Comparison of ENCODE assay signal across 8 cellular contexts in the genomic region with DNA sequence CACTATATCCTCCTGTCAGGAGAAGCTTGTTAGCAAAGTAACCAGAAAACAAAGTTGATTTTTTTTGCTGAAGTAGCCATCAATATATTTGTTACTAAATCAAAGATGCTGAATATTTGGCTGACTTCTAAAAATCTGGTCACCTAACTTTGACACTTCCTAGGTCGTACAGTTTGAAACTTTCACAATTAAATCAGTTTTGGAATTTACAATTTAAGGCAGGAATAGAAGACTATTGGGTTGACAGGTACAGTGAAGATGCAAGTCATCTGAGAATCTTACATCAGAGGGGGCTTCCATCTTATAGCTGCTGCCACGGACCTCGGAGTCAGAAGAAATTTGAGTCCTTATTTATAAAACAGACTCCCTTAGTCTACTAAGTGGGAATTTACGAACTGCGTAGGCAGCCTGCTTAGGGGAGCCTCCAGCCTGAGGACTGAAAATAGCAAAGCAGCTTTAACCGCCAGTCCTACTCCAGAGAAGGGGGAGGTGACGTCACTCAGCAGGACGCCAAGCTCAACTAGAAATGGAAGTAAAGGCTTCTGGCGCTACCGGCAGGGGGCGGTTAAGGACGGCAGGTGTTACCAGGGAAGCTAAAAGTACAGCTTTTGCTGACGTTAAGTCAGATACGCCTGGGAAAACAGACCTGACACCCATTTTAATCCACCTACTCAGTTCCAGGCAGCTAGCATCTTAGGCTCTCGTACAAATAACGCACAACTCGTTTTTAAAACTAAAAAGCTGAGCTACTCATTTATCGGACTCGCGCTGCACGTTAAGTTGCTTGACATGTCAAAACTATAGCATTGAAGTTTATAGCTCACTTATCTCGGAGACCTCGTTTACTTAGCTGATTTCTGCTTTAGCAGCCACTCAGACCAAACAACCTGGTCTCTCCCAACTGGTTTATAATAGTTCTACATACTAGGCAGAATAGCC.
A peak's percentile ranks its signal among the peaks of the same experiment; 100 is the strongest.
DNase-seq lines count a peak whose midpoint lies in the region; ATAC-seq, FAIRE-seq and TF ChIP-seq lines count a peak whose summit lies in the region.

No MANE protein-coding gene starts in this region.

- peak; percentile 87 for FAIRE-seq in A204.1 (lab: Jason Lieb, UNC)

- H3K4me1 ChIP-seq in breast epithelium, result no peaks in the 10 kb centered on the region
- H3K4me1 ChIP-seq in spleen, result peaks cover 0 to 53% (median 24%) of the 10 kb centered on the region in 6 donors

- TF ChIP-seq POLR2A in breast epithelium (IDR thresholded peaks at IDR 0.05) (no peak), spleen (IDR thresholded peaks at IDR 0.05) (peak in 1 of 3 donors; percentile 78)

- no peaks in the 10 kb centered on the region for H3K9me3 ChIP-seq in breast epithelium
- H3K9me3 ChIP-seq in spleen, result no peaks in the 10 kb centered on the region

- WGBS in spleen, 5 donors, result 1% methylated on average over 23 of the region's 23 CpGs

- H3K27me3 ChIP-seq in breast epithelium (no peaks in the 10 kb centered on the region), spleen (replicated peaks in 1 of 7) (no peaks in the 10 kb centered on the region)

- peak; percentile 97 for DNase-seq in NCI-H2171 treated with DMSO at 0.1 percent for 48 hours (lab: John Stamatoyannopoulos, UW)
- DNase-seq in breast epithelium (ENCODE audit: low spot score in 2 of 2), result peak; percentile 94 to 97
- DNase-seq in iris pigment epithelial cell (ENCODE audit: low read depth), result peak; percentile 99
- DNase-seq in spleen, result peak; percentile 97

- H3K36me3 ChIP-seq in breast epithelium (no peaks in the 10 kb centered on the region), spleen (no peaks in the 10 kb centered on the region)

- intact Hi-C loops in breast epithelium (cut with DNase I; ENCODE audit: low total_unique reads), result no loop called here
- intact Hi-C loops in spleen (cut with DNase I; ENCODE audit: low total_unique reads), result no loop called here

- peak; percentile 92 for TF ChIP-seq CTCF in VCaP (conservative IDR thresholded peaks at IDR 0.05)
- TF ChIP-seq CTCF in breast epithelium (IDR thresholded peaks at IDR 0.05), result peak; percentile 83 to 98 (median 94)
- TF ChIP-seq CTCF in spleen (IDR thresholded peaks at IDR 0.05 in 8 of 11, conservative IDR thresholded peaks at IDR 0.05 in 3 of 11), result peak; percentile 66 to 93 (median 89)

- peak overlapping the region; percentile 76 for H3K27ac ChIP-seq in VCaP
- peak overlapping the region; percentile 97 to 98 for H3K27ac ChIP-seq in breast epithelium
- H3K27ac ChIP-seq in spleen, result peak overlapping the region; percentile 96 to 99 (median 98)

- H3K4me3 ChIP-seq in breast epithelium (peak overlapping the region; percentile 59 to 81 (median 61)), spleen (peak overlapping the region; percentile 45 to 72 (median 56))

- ATAC-seq in GM18858 (IDR thresholded peaks at IDR 0.05; ENCODE audit: unreplicated experiment) (peak; percentile 37), HG03097 (IDR thresholded peaks at IDR 0.05; ENCODE audit: low FRiP score, unreplicated experiment) (peak; percentile 42)

Comparison
In these comparisons a context has a peak if more than half of its experiments do, and no peak if none do; other contexts are left out.
1. Peak in every context shown above with its lines: DNase-seq, ATAC-seq, H3K4me3 ChIP-seq and H3K27ac ChIP-seq.